8 cellular contexts compared by ENCODE assay signal in the genomic region with DNA sequence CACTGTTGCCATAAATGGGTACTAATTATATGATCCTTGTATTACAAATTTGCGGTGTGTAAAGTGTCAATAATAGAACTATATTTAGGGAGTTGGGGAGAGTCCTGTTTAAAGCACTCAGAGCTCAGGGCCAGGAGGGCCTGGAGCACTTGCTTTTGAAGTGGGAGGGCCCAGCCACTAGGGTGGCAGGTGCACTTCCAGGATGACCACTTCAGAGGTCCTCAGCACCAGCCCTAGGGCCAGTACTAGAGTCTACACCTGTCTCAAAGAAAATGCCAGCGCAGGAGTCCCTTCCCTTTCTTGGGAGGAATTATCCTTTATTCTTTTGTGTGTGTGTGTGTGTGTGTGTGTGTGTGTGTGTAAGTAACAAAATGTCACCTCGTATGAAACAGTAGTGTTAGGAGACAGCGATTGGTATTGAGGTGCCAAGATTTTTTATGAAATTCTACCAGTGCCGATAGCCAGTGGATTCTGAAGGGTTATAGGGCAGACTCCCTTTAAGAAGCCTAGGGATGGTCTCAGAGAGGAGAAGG. TPM values are rescaled to one million over a fixed set of nuclear protein-coding genes. Genes with fewer than 3 reads are reported as not detected.
DNase-seq lines count a peak whose midpoint lies in the region; ATAC-seq and TF ChIP-seq lines count a peak whose summit lies in the region.

No MANE protein-coding gene starts in this region.

- peaks cover 25 to 77% (median 56%) of the 10 kb centered on the region in 6 donors for H3K4me1 ChIP-seq in spleen

- H3K9ac ChIP-seq in SK-N-MC (ENCODE audit: insufficient read length) = peak overlapping the region; percentile 72

- H3K4me3 ChIP-seq in SK-N-MC (peak overlapping the region; percentile 80), foreskin fibroblast (ENCODE audit: low read depth in 1 of 2, low read length in 2 of 2) (peak overlapping the region; percentile 42 to 47), spleen (peak overlapping the region in 7 of 8 donors; percentile 35 to 70 (median 43))

- H3K9me3 ChIP-seq in SK-N-MC (ENCODE audit: low read depth, low read length) (no peaks in the 10 kb centered on the region), spleen (no peaks in the 10 kb centered on the region)

- DNase-seq in NCI-H146 (lab: John Stamatoyannopoulos, UW) (peak; percentile 57), NCI-H146 treated with DMSO at 0.1 percent for 48 hours (lab: John Stamatoyannopoulos, UW; ENCODE audit: unreplicated experiment) (no peak), SK-N-MC (ENCODE audit: low read depth, low spot score) (no peak), foreskin fibroblast (no peak), spleen (no peak), putamen (ENCODE audit: low spot score) (no peak), islet precursor cell (no peak)

- TF ChIP-seq POLR2A in spleen (IDR thresholded peaks at IDR 0.05) = no peak

- H3K36me3 ChIP-seq in SK-N-MC (ENCODE audit: insufficient read depth, low read length) (no peaks in the 10 kb centered on the region), spleen (no peaks in the 10 kb centered on the region)

- no peak for ATAC-seq in HG02973 (IDR thresholded peaks at IDR 0.05; ENCODE audit: unreplicated experiment)

- no peak for TF ChIP-seq CTCF in foreskin fibroblast (IDR thresholded peaks at IDR 0.05; ENCODE audit: low read depth, low read length)
- TF ChIP-seq CTCF in spleen (IDR thresholded peaks at IDR 0.05 in 8 of 11, conservative IDR thresholded peaks at IDR 0.05 in 3 of 11) = no peak

- H3K27ac ChIP-seq in SK-N-MC (peak overlapping the region; percentile 72), spleen (peak overlapping the region; percentile 67 to 88 (median 82))

- WGBS in spleen, 5 donors = 34 to 43% (median 38%) methylated on average over 5 of the region's 5 CpGs

- peaks cover 0 to 3% (median 0%) of the 10 kb centered on the region in 7 donors for H3K27me3 ChIP-seq in spleen (replicated peaks in 1 of 7)

- intact Hi-C loops in spleen (cut with DNase I; ENCODE audit: low total_unique reads) = loop anchor here (5.0 to 10.0 kb wide), 2 partner anchors 69 to 146 kb away; partner anchors contain the start of gene NUFIP2

RNA-seq across cellular contexts. Expression of gene MYO18A, which starts 31.9 kb away (rescaled TPM):
- 100 to 1,000 TPM in 2 of 7 donors, 10 to 100 TPM in 5; 57.6 to 114 (median 85.5) TPM for total RNA-seq in spleen
- 10 to 100 TPM; 24.2 to 55.0 (median 44.5) TPM for polyA plus RNA-seq in spleen
